In the genomic region with DNA sequence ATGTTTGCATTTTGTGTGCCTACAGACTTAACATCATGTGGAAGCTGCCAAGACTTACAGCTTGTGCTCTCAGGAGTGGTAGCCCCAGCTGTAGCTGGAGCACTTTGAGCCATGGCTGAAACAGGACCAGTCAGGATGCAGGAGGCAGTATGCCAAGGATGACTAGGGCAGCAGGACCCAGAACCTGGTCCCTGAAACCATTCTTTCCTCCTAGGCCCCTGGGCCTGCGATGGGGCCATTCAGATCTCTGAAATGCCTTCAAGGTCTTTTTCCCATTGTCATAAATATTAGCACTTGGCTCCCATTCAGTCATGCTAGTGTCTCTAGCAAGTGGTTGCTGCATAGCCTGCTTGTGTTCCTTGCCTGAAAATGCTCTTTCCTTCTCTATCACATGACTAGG, we compare ENCODE assay signal across 38 cellular contexts.
"Had no signal": no experiment of that assay in that cellular context is flagged by ENCODE, and none has a peak within 500 bp of the region (broad histone marks: within the 10 kb centered on the region; RNA-seq: fewer than 3 reads in every experiment).

No MANE protein-coding gene starts in this region.

- H3K27me3 Mint-ChIP-seq: activated naive CD4-positive, alpha-beta T cell treated with anti-CD3 and anti-CD28 coated beads, Interleukin-2, amount 10 ng/mL, durations not matched to agents 7 days and 5 days; brain had no signal

- DNase-seq: activated effector memory CD4-positive, alpha-beta T cell treated with anti-CD3 and anti-CD28 coated beads, Interleukin-2, amount 50 U/mL, for 16 hours; activated effector memory CD4-positive, alpha-beta T cell treated with Interleukin-2 at 50 U/mL for 16 hours; activated gamma-delta T cell; activated gamma-delta T cell treated with Interleukin-2 at 50 U/mL for 16 hours; activated naive CD4-positive, alpha-beta T cell; activated naive CD4-positive, alpha-beta T cell treated with anti-CD3 and anti-CD28 coated beads for 36 hours; activated naive CD4-positive, alpha-beta T cell treated with anti-CD3 and anti-CD28 coated beads, Interleukin-2, amount 10 ng/mL, durations not matched to agents 7 days and 5 days; activated naive CD4-positive, alpha-beta T cell treated with anti-CD3 and anti-CD28 coated beads, Interleukin-2, amount 50 U/mL, for 16 hours; activated naive CD4-positive, alpha-beta T cell treated with Interleukin-2 at 50 U/mL for 16 hours; activated naive CD8-positive, alpha-beta T cell treated with anti-CD3 and anti-CD28 coated beads for 36 hours; activated naive CD8-positive, alpha-beta T cell treated with anti-CD3 and anti-CD28 coated beads, Interleukin-2, amount 10 ng/mL, durations not matched to agents 7 days and 5 days; activated naive CD8-positive, alpha-beta T cell treated with anti-CD3 and anti-CD28 coated beads, Interleukin-2, amount 50 U/mL, for 24 hours; activated T-cell treated with anti-CD3 and anti-CD28 coated beads, Interleukin-2, amount 50 U/mL, for 1 hour; activated T-cell treated with anti-CD3 and anti-CD28 coated beads, Interleukin-2, amount 50 U/mL, for 24 hours; activated T-cell treated with anti-CD3 and anti-CD28 coated beads, Interleukin-2, amount 50 U/mL, for 4 hours; activated T-cell treated with anti-CD3 and anti-CD28 coated beads, Interleukin-2, amount 50 U/mL, for 48 hours; activated T-cell treated with anti-CD3 and anti-CD28 coated beads, Interleukin-2, amount 50 U/mL, for 72 hours; adrenal gland; amniotic stem cell; amygdala; anterior cingulate cortex; aorta; body of pancreas; brain microvascular endothelial cell; caudate nucleus; central memory CD4-positive, alpha-beta T cell; cerebellar nuclear complex had no signal

- H3K27ac Mint-ChIP-seq: activated naive CD4-positive, alpha-beta T cell treated with anti-CD3 and anti-CD28 coated beads for 36 hours; activated naive CD4-positive, alpha-beta T cell treated with anti-CD3 and anti-CD28 coated beads, Interleukin-2, amount 10 ng/mL, durations not matched to agents 7 days and 5 days; activated naive CD4-positive, alpha-beta T cell treated with anti-CD3 and anti-CD28 coated beads, Interleukin-2, amount 50 U/mL, for 24 hours; activated naive CD4-positive, alpha-beta T cell treated with anti-CD3 and anti-CD28 coated beads, Interleukin-2, amount 50 U/mL, for 72 hours; activated naive CD8-positive, alpha-beta T cell; activated naive CD8-positive, alpha-beta T cell treated with anti-CD3 and anti-CD28 coated beads for 36 hours; activated naive CD8-positive, alpha-beta T cell treated with anti-CD3 and anti-CD28 coated beads, Interleukin-2, amount 10 ng/mL, durations not matched to agents 7 days and 5 days; activated naive CD8-positive, alpha-beta T cell treated with anti-CD3 and anti-CD28 coated beads, Interleukin-2, amount 50 U/mL, for 24 hours; activated T-cell treated with anti-CD3 and anti-CD28 coated beads, Interleukin-2, amount 50 U/mL, for 24 hours; activated T-cell treated with anti-CD3 and anti-CD28 coated beads, Interleukin-2, amount 50 U/mL, for 72 hours; activated T-helper 1 cell treated with anti-CD3 and anti-CD28 coated beads, Interleukin-12 subunit alpha, Interleukin-12 subunit beta, Interleukin-2, Interleukin-4 antibody, amounts not matched to agents 30 ng/mL and 10 ng/mL and 1 ng/mL, durations not matched to agents 14 hours and 24 hours and 36 hours; activated T-helper 17 cell treated with anti-CD3 and anti-CD28 coated beads, Interleukin-2, amount 50 U/mL, for 72 hours; activated T-helper 2 cell treated with anti-CD3 and anti-CD28 coated beads, Interferon-gamma antibody, Interleukin-2, Interleukin-4, amounts not matched to agents 10 μg/mL and 5 μg/mL and 100 μg/mL, durations not matched to agents 14 hours and 24 hours and 36 hours; brain had no signal

- H3K27me3 ChIP-seq: adrenal gland, ascending aorta, body of pancreas, brain microvascular endothelial cell, breast epithelium, cardiac muscle cell had no signal

- ATAC-seq: activated naive CD4-positive, alpha-beta T cell treated with anti-CD3 and anti-CD28 coated beads, Interleukin-2, amount 50 U/mL, for 72 hours; activated naive CD8-positive, alpha-beta T cell treated with anti-CD3 and anti-CD28 coated beads, Interleukin-2, amount 50 U/mL, for 24 hours; activated T-cell treated with anti-CD3 and anti-CD28 coated beads, Interleukin-2, amount 50 U/mL, for 4 hours; activated T-cell treated with anti-CD3 and anti-CD28 coated beads, Interleukin-2, amount 50 U/mL, for 72 hours; activated T-helper 17 cell treated with anti-CD3 and anti-CD28 coated beads, Interleukin-2, amount 50 U/mL, for 72 hours; body of pancreas had no signal

- H3K4me3 Mint-ChIP-seq: activated naive CD4-positive, alpha-beta T cell treated with anti-CD3 and anti-CD28 coated beads for 36 hours; activated naive CD4-positive, alpha-beta T cell treated with anti-CD3 and anti-CD28 coated beads, Interleukin-2, amount 10 ng/mL, durations not matched to agents 7 days and 5 days; activated naive CD4-positive, alpha-beta T cell treated with anti-CD3 and anti-CD28 coated beads, Interleukin-2, amount 50 U/mL, for 24 hours; activated naive CD8-positive, alpha-beta T cell; activated naive CD8-positive, alpha-beta T cell treated with anti-CD3 and anti-CD28 coated beads for 36 hours; activated naive CD8-positive, alpha-beta T cell treated with anti-CD3 and anti-CD28 coated beads, Interleukin-2, amount 10 ng/mL, durations not matched to agents 7 days and 5 days; activated naive CD8-positive, alpha-beta T cell treated with anti-CD3 and anti-CD28 coated beads, Interleukin-2, amount 50 U/mL, for 24 hours; activated T-cell treated with anti-CD3 and anti-CD28 coated beads, Interleukin-2, amount 50 U/mL, for 24 hours; activated T-cell treated with anti-CD3 and anti-CD28 coated beads, Interleukin-2, amount 50 U/mL, for 4 hours; activated T-cell treated with anti-CD3 and anti-CD28 coated beads, Interleukin-2, amount 50 U/mL, for 72 hours; activated T-helper 1 cell treated with anti-CD3 and anti-CD28 coated beads, Interleukin-12 subunit alpha, Interleukin-12 subunit beta, Interleukin-2, Interleukin-4 antibody, amounts not matched to agents 30 ng/mL and 10 ng/mL and 1 ng/mL, durations not matched to agents 14 hours and 24 hours and 36 hours; activated T-helper 17 cell treated with anti-CD3 and anti-CD28 coated beads, Interleukin-2, amount 50 U/mL, for 72 hours; brain; central memory CD8-positive, alpha-beta T cell had no signal

- H3K4me1 ChIP-seq: adrenal gland, ascending aorta, body of pancreas, breast epithelium had no signal

- H3K4me3 ChIP-seq: adrenal gland, ascending aorta, body of pancreas, breast epithelium, cardiac muscle cell had no signal

- H3K27ac ChIP-seq: adrenal gland, ascending aorta, body of pancreas, brain microvascular endothelial cell, breast epithelium, cardiac muscle cell had no signal

- H3K4me1 Mint-ChIP-seq: activated naive CD4-positive, alpha-beta T cell treated with anti-CD3 and anti-CD28 coated beads, Interleukin-2, amount 10 ng/mL, durations not matched to agents 7 days and 5 days; activated naive CD4-positive, alpha-beta T cell treated with anti-CD3 and anti-CD28 coated beads, Interleukin-2, amount 50 U/mL, for 24 hours; activated naive CD8-positive, alpha-beta T cell treated with anti-CD3 and anti-CD28 coated beads for 36 hours; activated naive CD8-positive, alpha-beta T cell treated with anti-CD3 and anti-CD28 coated beads, Interleukin-2, amount 10 ng/mL, durations not matched to agents 7 days and 5 days; activated naive CD8-positive, alpha-beta T cell treated with anti-CD3 and anti-CD28 coated beads, Interleukin-2, amount 50 U/mL, for 24 hours; activated T-helper 17 cell treated with anti-CD3 and anti-CD28 coated beads, Interleukin-2, amount 50 U/mL, for 72 hours; central memory CD8-positive, alpha-beta T cell had no signal

- H3K36me3 ChIP-seq: adrenal gland, ascending aorta, brain microvascular endothelial cell, breast epithelium, cardiac muscle cell had no signal

- H3K36me3 Mint-ChIP-seq: activated naive CD4-positive, alpha-beta T cell treated with anti-CD3 and anti-CD28 coated beads, Interleukin-2, amount 10 ng/mL, durations not matched to agents 7 days and 5 days; activated naive CD8-positive, alpha-beta T cell had no signal
